ENCODE assay signal across 10 cellular contexts in the genomic region with DNA sequence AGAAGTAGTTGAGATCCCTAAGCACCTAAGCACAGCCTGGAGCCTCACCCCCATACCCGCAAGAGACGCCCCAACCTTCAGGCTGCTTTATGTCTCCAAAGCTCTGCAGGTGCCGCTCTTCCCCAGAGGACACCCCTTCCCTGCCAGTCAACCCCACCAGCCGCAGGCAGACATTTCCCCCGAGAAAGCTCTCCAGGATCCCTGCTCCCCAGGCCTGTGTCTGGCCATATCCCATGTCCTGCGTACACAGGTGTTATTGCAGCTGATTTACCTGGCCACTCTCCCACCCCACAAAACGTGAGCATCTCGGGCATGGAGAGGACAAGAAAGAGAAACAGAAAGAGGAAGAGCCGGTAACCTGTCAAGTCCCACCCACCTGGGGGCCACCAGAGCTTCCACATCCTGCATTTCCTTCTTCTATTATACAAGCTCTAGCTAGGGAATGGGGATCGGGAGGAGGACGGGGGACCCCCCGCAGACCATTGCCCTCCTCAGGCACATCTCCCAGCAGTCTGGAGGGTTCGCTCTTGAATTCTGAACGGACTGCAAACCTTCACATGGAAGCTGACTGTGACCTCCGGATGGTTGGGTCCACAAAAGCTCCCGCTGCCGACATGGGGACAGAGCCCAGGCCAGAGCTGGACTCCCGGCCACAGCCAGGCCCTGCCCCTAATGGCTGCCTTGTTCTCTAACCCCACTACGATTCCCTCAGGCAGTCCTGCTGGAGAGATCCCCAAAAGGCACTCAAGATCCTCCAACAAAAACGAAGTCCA. TPM values are rescaled to one million over a fixed set of nuclear protein-coding genes. Genes with fewer than 3 reads are reported as not detected.
A peak's percentile ranks its signal among the peaks of the same experiment; 100 is the strongest.
DNase-seq lines count a peak whose midpoint lies in the region; ATAC-seq, FAIRE-seq and TF ChIP-seq lines count a peak whose summit lies in the region.
"Had no signal": no experiment of that assay in that cellular context is flagged by ENCODE, and none has a peak within 500 bp of the region (broad histone marks: within the 10 kb centered on the region; RNA-seq: fewer than 3 reads in every experiment).

No MANE protein-coding gene starts in this region.

- DNase-seq in GM12892 (ENCODE audit: insufficient read length) (peak; percentile 64), natural killer cell (no peak), SK-N-SH (no peak), sciatic nerve (ENCODE audit: low spot score) (no peak)
- DNase-seq in activated CD4-positive, alpha-beta memory T cell treated with anti-CD3 and anti-CD28 coated beads for 36 hours, result peak; percentile 62

- ATAC-seq in HG02610 (IDR thresholded peaks at IDR 0.05; ENCODE audit: unreplicated experiment) (peak; percentile 45), natural killer cell (peak; percentile 42 to 54 (median 51)), HG03469 (IDR thresholded peaks at IDR 0.05; ENCODE audit: unreplicated experiment) (no peak), HG03565 (IDR thresholded peaks at IDR 0.05; ENCODE audit: unreplicated experiment) (no peak), sciatic nerve (no peak)

- H3K4me2 ChIP-seq in SK-N-SH, result no peak overlapping the region

- H3K9me3 ChIP-seq in SK-N-SH, result no peaks in the 10 kb centered on the region
- H3K9me3 ChIP-seq: SJSA1 had no signal

- peaks cover 8% of the 10 kb centered on the region; the same call in 1 of the 2 replicates for H3K27me3 ChIP-seq in SK-N-SH (ENCODE audit: insufficient read depth)
- H3K27me3 ChIP-seq: SJSA1 had no signal

- TF ChIP-seq CTCF in natural killer cell (IDR thresholded peaks at IDR 0.05) (no peak), SK-N-SH (IDR thresholded peaks at IDR 0.05) (no peak)

- no peak overlapping the region for H3K4me3 ChIP-seq in SK-N-SH (ENCODE audit: low read depth in 2 of 2, low read length in 1 of 2)
- H3K4me3 ChIP-seq: SJSA1 had no signal

- no peaks in the 10 kb centered on the region for H3K27me3 Mint-ChIP-seq in activated CD4-positive, alpha-beta memory T cell treated with anti-CD3 and anti-CD28 coated beads for 36 hours
- H3K27me3 Mint-ChIP-seq in natural killer cell (ENCODE audit: low read depth in 2 of 2), result no peaks in the 10 kb centered on the region

- no peak overlapping the region; the same call in 1 of the 2 replicates for H2AFZ ChIP-seq in SK-N-SH (ENCODE audit: low read depth)

- H3K9me2 ChIP-seq in SK-N-SH, result no peaks in the 10 kb centered on the region

- H3K4me1 ChIP-seq in SK-N-SH (ENCODE audit: control insufficient read depth in 1 of 2, insufficient read depth in 2 of 2, low read depth in 1 of 2, low read length in 1 of 2), result peaks cover 0 to 40% of the 10 kb centered on the region in 2 experiments; a peak in 1 of 4 replicates
- H3K4me1 ChIP-seq: SJSA1 had no signal

- peak; percentile 5 for FAIRE-seq in GM12892 (lab: Jason Lieb, UNC)
- FAIRE-seq: endometrium had no signal

- peak overlapping the region; percentile 99 for H3K4me3 Mint-ChIP-seq in activated CD4-positive, alpha-beta memory T cell treated with anti-CD3 and anti-CD28 coated beads for 36 hours
- peak overlapping the region; percentile 99 for H3K4me3 Mint-ChIP-seq in natural killer cell

- intact Hi-C loops in activated CD4-positive, alpha-beta memory T cell treated with anti-CD3 and anti-CD28 coated beads for 36 hours (cut with micrococcal nuclease), result loop anchor here (1.0 kb wide), 1 partner anchor 16 kb away; no protein-coding TSS in a partner anchor
- intact Hi-C loops in natural killer cell (cut with micrococcal nuclease), result loop anchor here (2.0 kb wide), 1 partner anchor 21 kb away; no protein-coding TSS in a partner anchor
- intact Hi-C loops in sciatic nerve (cut with DNase I), result no loop called here

- no peaks in the 10 kb centered on the region for H3K79me2 ChIP-seq in SK-N-SH (ENCODE audit: insufficient read depth)

- peak overlapping the region; percentile 89 for H3K27ac Mint-ChIP-seq in activated CD4-positive, alpha-beta memory T cell treated with anti-CD3 and anti-CD28 coated beads for 36 hours
- peak overlapping the region; percentile 96 to 98 for H3K27ac Mint-ChIP-seq in natural killer cell

- no peak for TF ChIP-seq POLR2A in GM12892 (IDR thresholded peaks at IDR 0.05; ENCODE audit: low read depth, low read length)

- H3K4me1 Mint-ChIP-seq in activated CD4-positive, alpha-beta memory T cell treated with anti-CD3 and anti-CD28 coated beads for 36 hours (ENCODE audit: low read depth), result peaks cover 87% of the 10 kb centered on the region
- H3K4me1 Mint-ChIP-seq in natural killer cell, result peaks cover 89 to 92% of the 10 kb centered on the region in 2 donors

- no peaks in the 10 kb centered on the region for H3F3A ChIP-seq in SK-N-SH (replicated peaks; ENCODE audit: insufficient read depth)

- H4K20me1 ChIP-seq in SK-N-SH (ENCODE audit: insufficient read depth), result no peaks in the 10 kb centered on the region

- peaks cover 18% of the 10 kb centered on the region for H3K36me3 Mint-ChIP-seq in activated CD4-positive, alpha-beta memory T cell treated with anti-CD3 and anti-CD28 coated beads for 36 hours
- H3K36me3 Mint-ChIP-seq in natural killer cell, result no peaks in the 10 kb centered on the region

- no peak overlapping the region for H3K9ac ChIP-seq in SK-N-SH

- H3K36me3 ChIP-seq in SK-N-SH (replicated peaks in 1 of 2; ENCODE audit: control insufficient read depth in 1 of 2, insufficient read depth in 2 of 2, low read length in 1 of 2), result no peaks in the 10 kb centered on the region
- H3K36me3 ChIP-seq: SJSA1 had no signal

- TF ChIP-seq RAD21 in SK-N-SH (IDR thresholded peaks at IDR 0.05; ENCODE audit: low read length), result no peak

- H3K27ac ChIP-seq in SK-N-SH (ENCODE audit: low read depth in 2 of 2, low read length in 1 of 2), result no peak overlapping the region
- H3K27ac ChIP-seq: SJSA1 had no signal

- H3K9me3 Mint-ChIP-seq in activated CD4-positive, alpha-beta memory T cell treated with anti-CD3 and anti-CD28 coated beads for 36 hours, result no peaks in the 10 kb centered on the region
- no peaks in the 10 kb centered on the region for H3K9me3 Mint-ChIP-seq in natural killer cell

- CTCF ChIA-PET in activated CD4-positive, alpha-beta memory T cell treated with anti-CD3 and anti-CD28 coated beads for 36 hours (lab: Charles Lee), result interaction anchor here (0.7 to 3.3 kb wide), 15 partner anchors 9 to 175 kb away, joined by 3 to 16 read pairs (median 5); a partner anchor contains a TSS
- CTCF ChIA-PET in SK-N-SH (lab: Yijun Ruan, JAX), result interaction anchor here (0.7 to 2.4 kb wide), 7 partner anchors 16 to 223 kb away, joined by 3 to 9 read pairs (median 3); a partner anchor contains a TSS

- WGBS in SK-N-SH (ENCODE audit: low lambda C conversion rate), result 72% methylated on average over 19 of the region's 20 CpGs

- POLR2A ChIA-PET in activated CD4-positive, alpha-beta memory T cell treated with anti-CD3 and anti-CD28 coated beads for 36 hours (lab: Charles Lee), result interaction anchor here (0.6 to 4.6 kb wide), 8 partner anchors 9 to 77 kb away, joined by 3 to 41 read pairs (median 5); a partner anchor contains a TSS
- POLR2A ChIA-PET in SK-N-SH (lab: Yijun Ruan, JAX), result no interaction called here

- no peak for TF ChIP-seq EP300 in SK-N-SH (IDR thresholded peaks at IDR 0.05; ENCODE audit: borderline replicate concordance in 1 of 2, low read depth in 1 of 2, low read length in 1 of 2)

TF ChIP-seq in SK-N-SH, 30 proteins besides CTCF, POLR2A, EP300 and RAD21 (continues in another document):
- TF ChIP-seq POLR2AphosphoS5 (IDR thresholded peaks at IDR 0.05; ENCODE audit: low read depth, low read length), result no peak
- TF ChIP-seq, protein P1, sequence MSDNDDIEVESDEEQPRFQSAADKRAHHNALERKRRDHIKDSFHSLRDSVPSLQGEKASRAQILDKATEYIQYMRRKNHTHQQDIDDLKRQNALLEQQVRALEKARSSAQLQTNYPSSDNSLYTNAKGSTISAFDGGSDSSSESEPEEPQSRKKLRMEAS (IDR thresholded peaks at IDR 0.05; ENCODE audit: low read depth), result no peak
- no peak for TF ChIP-seq YY1 (IDR thresholded peaks at IDR 0.05; ENCODE audit: low read depth)
- no peak for TF ChIP-seq TEAD4 (IDR thresholded peaks at IDR 0.05; ENCODE audit: borderline replicate concordance, insufficient read depth)
- TF ChIP-seq EZH2phosphoT487 (IDR thresholded peaks at IDR 0.05; ENCODE audit: borderline replicate concordance, low read depth), result no peak
- no peak for TF ChIP-seq MEF2A (IDR thresholded peaks at IDR 0.05; ENCODE audit: borderline replicate concordance, low read depth)
- TF ChIP-seq RXRA (IDR thresholded peaks at IDR 0.05; ENCODE audit: borderline replicate concordance, low read depth), result no peak
- TF ChIP-seq FOSL2 (IDR thresholded peaks at IDR 0.05; ENCODE audit: borderline replicate concordance, low read depth), result no peak
- TF ChIP-seq RCOR1 (IDR thresholded peaks at IDR 0.05; ENCODE audit: low read length), result no peak
- no peak for TF ChIP-seq GATA2 (CRISPR knock-in tag; IDR thresholded peaks at IDR 0.05)
- TF ChIP-seq, protein P2, sequence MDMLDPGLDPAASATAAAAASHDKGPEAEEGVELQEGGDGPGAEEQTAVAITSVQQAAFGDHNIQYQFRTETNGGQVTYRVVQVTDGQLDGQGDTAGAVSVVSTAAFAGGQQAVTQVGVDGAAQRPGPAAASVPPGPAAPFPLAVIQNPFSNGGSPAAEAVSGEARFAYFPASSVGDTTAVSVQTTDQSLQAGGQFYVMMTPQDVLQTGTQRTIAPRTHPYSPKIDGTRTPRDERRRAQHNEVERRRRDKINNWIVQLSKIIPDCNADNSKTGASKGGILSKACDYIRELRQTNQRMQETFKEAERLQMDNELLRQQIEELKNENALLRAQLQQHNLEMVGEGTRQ (IDR thresholded peaks at IDR 0.05; ENCODE audit: borderline replicate concordance, low read depth, low read length), result no peak
- TF ChIP-seq, protein P3, sequence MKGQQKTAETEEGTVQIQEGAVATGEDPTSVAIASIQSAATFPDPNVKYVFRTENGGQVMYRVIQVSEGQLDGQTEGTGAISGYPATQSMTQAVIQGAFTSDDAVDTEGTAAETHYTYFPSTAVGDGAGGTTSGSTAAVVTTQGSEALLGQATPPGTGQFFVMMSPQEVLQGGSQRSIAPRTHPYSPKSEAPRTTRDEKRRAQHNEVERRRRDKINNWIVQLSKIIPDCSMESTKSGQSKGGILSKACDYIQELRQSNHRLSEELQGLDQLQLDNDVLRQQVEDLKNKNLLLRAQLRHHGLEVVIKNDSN (IDR thresholded peaks at IDR 0.05; ENCODE audit: borderline replicate concordance, low read depth), result no peak
- TF ChIP-seq NRF1 (IDR thresholded peaks at IDR 0.05; ENCODE audit: low read depth, low read length), result no peak
- TF ChIP-seq SMC3 (IDR thresholded peaks at IDR 0.05; ENCODE audit: low read depth, low read length), result no peak
- TF ChIP-seq MXI1 (IDR thresholded peaks at IDR 0.05; ENCODE audit: low read depth, low read length), result no peak

RNA-seq across cellular contexts. Expression of a gene that starts 17.6 kb away (rescaled TPM):
- 37.7 TPM for polyA plus RNA-seq in GM12892 (2012; ENCODE audit: missing spikeins)
- 10 to 100 TPM; 73.0 to 74.7 TPM for total RNA-seq in activated CD4-positive, alpha-beta memory T cell treated with anti-CD3 and anti-CD28 coated beads for 36 hours
- 100 to 1,000 TPM; 432 to 516 (median 438) TPM for total RNA-seq in natural killer cell
- polyA plus RNA-seq in SK-N-SH (2012; rRNA removed), result 0.28 and 0.39 TPM in 2 replicates
- 0.37 and 0.50 TPM in 2 replicates for polyA plus RNA-seq in SK-N-SH (2012; cell fraction: cytosol; rRNA removed)
- polyA plus RNA-seq in SK-N-SH (2012; cell fraction: nucleus; rRNA removed), result 0.35 and 0.46 TPM in 2 replicates
- 16.2 TPM for total RNA-seq in sciatic nerve
- total RNA-seq: SJSA1 had no signal

Comparison
In these comparisons a context has a peak if more than half of its experiments do, and no peak if none do; other contexts are left out.
1. DNase-seq: peak in GM12892 (single experiment) and activated CD4-positive, alpha-beta memory T cell treated with anti-CD3 and anti-CD28 coated beads for 36 hours (single experiment); none in natural killer cell (single experiment), SK-N-SH (single experiment) and sciatic nerve (single experiment).
2. ATAC-seq: peak in HG02610 (single experiment) and natural killer cell (3 of 3); none in HG03469 (single experiment), HG03565 (single experiment) and sciatic nerve (single experiment).
3. RNA of a gene that starts 17.6 kb away (total RNA-seq): 432 to 516 TPM in natural killer cell; 73.0 to 74.7 TPM in activated CD4-positive, alpha-beta memory T cell treated with anti-CD3 and anti-CD28 coated beads for 36 hours and 16.2 TPM in sciatic nerve (single experiment); every median in the first group is over 4 times any median in the second.